Comparison of ENCODE assay signal across 1 cellular context in the genomic region with DNA sequence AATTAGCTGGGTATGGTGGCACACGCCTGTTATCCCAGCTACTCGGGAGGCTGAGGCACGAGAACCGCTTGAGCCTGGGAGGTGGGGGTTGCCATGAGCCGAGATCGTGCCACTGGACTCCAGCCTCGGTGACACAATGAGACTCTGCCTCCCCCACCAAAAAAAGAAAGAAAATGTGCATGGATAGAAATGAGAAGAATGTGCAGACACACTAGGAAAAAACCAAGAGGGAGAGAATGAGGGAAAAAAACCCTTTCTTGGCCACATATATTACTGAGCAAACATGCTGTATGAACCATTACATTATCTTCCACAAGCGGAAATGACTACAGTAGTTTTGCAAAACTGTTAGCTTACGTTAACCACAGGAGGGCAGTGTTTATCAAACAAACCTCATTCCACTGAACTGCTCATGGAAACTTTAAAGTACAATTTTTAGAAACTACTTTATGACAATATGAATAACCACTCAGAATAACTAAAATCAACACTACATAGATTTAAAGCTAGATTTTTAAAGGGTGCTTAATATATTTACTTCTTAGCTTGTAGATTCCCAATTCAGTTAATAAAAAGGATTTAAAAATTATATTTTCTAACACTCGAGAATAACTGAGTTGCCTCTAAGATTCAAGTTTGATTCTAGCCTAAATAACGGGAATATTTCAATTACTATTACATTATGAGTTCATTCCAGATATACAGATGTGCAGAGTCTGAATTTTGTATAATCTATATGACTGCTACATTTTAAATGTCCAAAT.
A peak's percentile ranks its signal among the peaks of the same experiment; 100 is the strongest.
TF ChIP-seq lines count a peak whose summit lies in the region.

No MANE protein-coding gene starts in this region.

TF ChIP-seq in K562, 482 proteins besides CTCF, POLR2A, EP300 and RAD21 (continued from another document and continues in another):
- TF ChIP-seq POLR2G (IDR thresholded peaks at IDR 0.05; ENCODE audit: low read depth, low read length) = 0 out of 2 replicates have a peak, but pooled peaks have one; percentile 29
- no peak for TF ChIP-seq BMI1 (IDR thresholded peaks at IDR 0.05; ENCODE audit: low read length)
- TF ChIP-seq TCF15 (CRISPR knock-in tag; IDR thresholded peaks at IDR 0.05) = no peak
- peak in 1 of 2 experiments; percentile 21; a peak in 1 of 4 replicates for TF ChIP-seq MAZ (CRISPR knock-in tag; conservative IDR thresholded peaks at IDR 0.05 in 1 of 2, IDR thresholded peaks at IDR 0.05 in 1 of 2)
- TF ChIP-seq EP400 (IDR thresholded peaks at IDR 0.05) = peak; percentile 86
- peak; percentile 75 for TF ChIP-seq ATF7 (IDR thresholded peaks at IDR 0.05)
- no peak for TF ChIP-seq XRCC4 (IDR thresholded peaks at IDR 0.05; ENCODE audit: extremely low read depth, insufficient read depth, insufficient read length)
- TF ChIP-seq, protein P1, sequence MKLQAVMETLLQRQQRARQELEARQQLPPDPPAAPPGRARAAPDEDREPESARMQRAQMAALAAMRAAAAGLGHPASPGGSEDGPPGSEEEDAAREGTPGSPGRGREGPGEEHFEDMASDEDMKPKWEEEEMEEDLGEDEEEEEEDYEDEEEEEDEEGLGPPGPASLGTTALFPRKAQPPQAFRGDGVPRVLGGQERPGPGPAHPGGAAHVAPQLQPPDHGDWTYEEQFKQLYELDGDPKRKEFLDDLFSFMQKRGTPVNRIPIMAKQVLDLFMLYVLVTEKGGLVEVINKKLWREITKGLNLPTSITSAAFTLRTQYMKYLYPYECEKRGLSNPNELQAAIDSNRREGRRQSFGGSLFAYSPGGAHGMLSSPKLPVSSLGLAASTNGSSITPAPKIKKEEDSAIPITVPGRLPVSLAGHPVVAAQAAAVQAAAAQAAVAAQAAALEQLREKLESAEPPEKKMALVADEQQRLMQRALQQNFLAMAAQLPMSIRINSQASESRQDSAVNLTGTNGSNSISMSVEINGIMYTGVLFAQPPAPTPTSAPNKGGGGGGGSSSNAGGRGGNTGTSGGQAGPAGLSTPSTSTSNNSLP (IDR thresholded peaks at IDR 0.05; ENCODE audit: borderline replicate concordance, low read depth, low read length) = 0 out of 2 replicates have a peak, but pooled peaks have one; percentile 67
- TF ChIP-seq DEAF1 (CRISPR knock-in tag; IDR thresholded peaks at IDR 0.05) = peak; percentile 59; the same call in 1 of the 2 replicates
- TF ChIP-seq MAFG (tag; conservative IDR thresholded peaks at IDR 0.05) = peak; percentile 34; the same call in 1 of the 2 replicates
- TF ChIP-seq ZNF24 (IDR thresholded peaks at IDR 0.05) = 0 out of 2 replicates have a peak, but pooled peaks have one; percentile 21
- TF ChIP-seq TGIF2 (CRISPR knock-in tag; IDR thresholded peaks at IDR 0.05) = no peak
- peak; percentile 49 for TF ChIP-seq HMBOX1 (IDR thresholded peaks at IDR 0.05)
- TF ChIP-seq GABPA (tag; conservative IDR thresholded peaks at IDR 0.05; ENCODE audit: low read depth) = peak; percentile 81
- no peak for TF ChIP-seq CHD1 (IDR thresholded peaks at IDR 0.05; ENCODE audit: low read length)
- TF ChIP-seq THAP7 (CRISPR knock-in tag; IDR thresholded peaks at IDR 0.05) = no peak
- peak; percentile 94 for TF ChIP-seq ZNF592 (IDR thresholded peaks at IDR 0.05)
- no peak for TF ChIP-seq KDM2B (CRISPR knock-in tag; IDR thresholded peaks at IDR 0.05)
- 0 out of 4 replicates have a peak, but pooled peaks of 1 of the 2 experiments have one; percentile 12 for TF ChIP-seq TEAD1 (CRISPR knock-in tag; IDR thresholded peaks at IDR 0.05)
- 0 out of 2 replicates have a peak, but pooled peaks have one; percentile 56 for TF ChIP-seq ADNP (tag; IDR thresholded peaks at IDR 0.05)
- TF ChIP-seq, protein P2, sequence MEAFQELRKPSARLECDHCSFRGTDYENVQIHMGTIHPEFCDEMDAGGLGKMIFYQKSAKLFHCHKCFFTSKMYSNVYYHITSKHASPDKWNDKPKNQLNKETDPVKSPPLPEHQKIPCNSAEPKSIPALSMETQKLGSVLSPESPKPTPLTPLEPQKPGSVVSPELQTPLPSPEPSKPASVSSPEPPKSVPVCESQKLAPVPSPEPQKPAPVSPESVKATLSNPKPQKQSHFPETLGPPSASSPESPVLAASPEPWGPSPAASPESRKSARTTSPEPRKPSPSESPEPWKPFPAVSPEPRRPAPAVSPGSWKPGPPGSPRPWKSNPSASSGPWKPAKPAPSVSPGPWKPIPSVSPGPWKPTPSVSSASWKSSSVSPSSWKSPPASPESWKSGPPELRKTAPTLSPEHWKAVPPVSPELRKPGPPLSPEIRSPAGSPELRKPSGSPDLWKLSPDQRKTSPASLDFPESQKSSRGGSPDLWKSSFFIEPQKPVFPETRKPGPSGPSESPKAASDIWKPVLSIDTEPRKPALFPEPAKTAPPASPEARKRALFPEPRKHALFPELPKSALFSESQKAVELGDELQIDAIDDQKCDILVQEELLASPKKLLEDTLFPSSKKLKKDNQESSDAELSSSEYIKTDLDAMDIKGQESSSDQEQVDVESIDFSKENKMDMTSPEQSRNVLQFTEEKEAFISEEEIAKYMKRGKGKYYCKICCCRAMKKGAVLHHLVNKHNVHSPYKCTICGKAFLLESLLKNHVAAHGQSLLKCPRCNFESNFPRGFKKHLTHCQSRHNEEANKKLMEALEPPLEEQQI (IDR thresholded peaks at IDR 0.05) = 0 out of 2 replicates have a peak, but pooled peaks have one; percentile 12
- peak in 1 of 2 experiments; percentile 45; a peak in 1 of 4 replicates for TF ChIP-seq FOXK2 (conservative IDR thresholded peaks at IDR 0.05 in 1 of 2, IDR thresholded peaks at IDR 0.05 in 1 of 2; ENCODE audit: low read depth in 2 of 2)
- TF ChIP-seq, protein P3, sequence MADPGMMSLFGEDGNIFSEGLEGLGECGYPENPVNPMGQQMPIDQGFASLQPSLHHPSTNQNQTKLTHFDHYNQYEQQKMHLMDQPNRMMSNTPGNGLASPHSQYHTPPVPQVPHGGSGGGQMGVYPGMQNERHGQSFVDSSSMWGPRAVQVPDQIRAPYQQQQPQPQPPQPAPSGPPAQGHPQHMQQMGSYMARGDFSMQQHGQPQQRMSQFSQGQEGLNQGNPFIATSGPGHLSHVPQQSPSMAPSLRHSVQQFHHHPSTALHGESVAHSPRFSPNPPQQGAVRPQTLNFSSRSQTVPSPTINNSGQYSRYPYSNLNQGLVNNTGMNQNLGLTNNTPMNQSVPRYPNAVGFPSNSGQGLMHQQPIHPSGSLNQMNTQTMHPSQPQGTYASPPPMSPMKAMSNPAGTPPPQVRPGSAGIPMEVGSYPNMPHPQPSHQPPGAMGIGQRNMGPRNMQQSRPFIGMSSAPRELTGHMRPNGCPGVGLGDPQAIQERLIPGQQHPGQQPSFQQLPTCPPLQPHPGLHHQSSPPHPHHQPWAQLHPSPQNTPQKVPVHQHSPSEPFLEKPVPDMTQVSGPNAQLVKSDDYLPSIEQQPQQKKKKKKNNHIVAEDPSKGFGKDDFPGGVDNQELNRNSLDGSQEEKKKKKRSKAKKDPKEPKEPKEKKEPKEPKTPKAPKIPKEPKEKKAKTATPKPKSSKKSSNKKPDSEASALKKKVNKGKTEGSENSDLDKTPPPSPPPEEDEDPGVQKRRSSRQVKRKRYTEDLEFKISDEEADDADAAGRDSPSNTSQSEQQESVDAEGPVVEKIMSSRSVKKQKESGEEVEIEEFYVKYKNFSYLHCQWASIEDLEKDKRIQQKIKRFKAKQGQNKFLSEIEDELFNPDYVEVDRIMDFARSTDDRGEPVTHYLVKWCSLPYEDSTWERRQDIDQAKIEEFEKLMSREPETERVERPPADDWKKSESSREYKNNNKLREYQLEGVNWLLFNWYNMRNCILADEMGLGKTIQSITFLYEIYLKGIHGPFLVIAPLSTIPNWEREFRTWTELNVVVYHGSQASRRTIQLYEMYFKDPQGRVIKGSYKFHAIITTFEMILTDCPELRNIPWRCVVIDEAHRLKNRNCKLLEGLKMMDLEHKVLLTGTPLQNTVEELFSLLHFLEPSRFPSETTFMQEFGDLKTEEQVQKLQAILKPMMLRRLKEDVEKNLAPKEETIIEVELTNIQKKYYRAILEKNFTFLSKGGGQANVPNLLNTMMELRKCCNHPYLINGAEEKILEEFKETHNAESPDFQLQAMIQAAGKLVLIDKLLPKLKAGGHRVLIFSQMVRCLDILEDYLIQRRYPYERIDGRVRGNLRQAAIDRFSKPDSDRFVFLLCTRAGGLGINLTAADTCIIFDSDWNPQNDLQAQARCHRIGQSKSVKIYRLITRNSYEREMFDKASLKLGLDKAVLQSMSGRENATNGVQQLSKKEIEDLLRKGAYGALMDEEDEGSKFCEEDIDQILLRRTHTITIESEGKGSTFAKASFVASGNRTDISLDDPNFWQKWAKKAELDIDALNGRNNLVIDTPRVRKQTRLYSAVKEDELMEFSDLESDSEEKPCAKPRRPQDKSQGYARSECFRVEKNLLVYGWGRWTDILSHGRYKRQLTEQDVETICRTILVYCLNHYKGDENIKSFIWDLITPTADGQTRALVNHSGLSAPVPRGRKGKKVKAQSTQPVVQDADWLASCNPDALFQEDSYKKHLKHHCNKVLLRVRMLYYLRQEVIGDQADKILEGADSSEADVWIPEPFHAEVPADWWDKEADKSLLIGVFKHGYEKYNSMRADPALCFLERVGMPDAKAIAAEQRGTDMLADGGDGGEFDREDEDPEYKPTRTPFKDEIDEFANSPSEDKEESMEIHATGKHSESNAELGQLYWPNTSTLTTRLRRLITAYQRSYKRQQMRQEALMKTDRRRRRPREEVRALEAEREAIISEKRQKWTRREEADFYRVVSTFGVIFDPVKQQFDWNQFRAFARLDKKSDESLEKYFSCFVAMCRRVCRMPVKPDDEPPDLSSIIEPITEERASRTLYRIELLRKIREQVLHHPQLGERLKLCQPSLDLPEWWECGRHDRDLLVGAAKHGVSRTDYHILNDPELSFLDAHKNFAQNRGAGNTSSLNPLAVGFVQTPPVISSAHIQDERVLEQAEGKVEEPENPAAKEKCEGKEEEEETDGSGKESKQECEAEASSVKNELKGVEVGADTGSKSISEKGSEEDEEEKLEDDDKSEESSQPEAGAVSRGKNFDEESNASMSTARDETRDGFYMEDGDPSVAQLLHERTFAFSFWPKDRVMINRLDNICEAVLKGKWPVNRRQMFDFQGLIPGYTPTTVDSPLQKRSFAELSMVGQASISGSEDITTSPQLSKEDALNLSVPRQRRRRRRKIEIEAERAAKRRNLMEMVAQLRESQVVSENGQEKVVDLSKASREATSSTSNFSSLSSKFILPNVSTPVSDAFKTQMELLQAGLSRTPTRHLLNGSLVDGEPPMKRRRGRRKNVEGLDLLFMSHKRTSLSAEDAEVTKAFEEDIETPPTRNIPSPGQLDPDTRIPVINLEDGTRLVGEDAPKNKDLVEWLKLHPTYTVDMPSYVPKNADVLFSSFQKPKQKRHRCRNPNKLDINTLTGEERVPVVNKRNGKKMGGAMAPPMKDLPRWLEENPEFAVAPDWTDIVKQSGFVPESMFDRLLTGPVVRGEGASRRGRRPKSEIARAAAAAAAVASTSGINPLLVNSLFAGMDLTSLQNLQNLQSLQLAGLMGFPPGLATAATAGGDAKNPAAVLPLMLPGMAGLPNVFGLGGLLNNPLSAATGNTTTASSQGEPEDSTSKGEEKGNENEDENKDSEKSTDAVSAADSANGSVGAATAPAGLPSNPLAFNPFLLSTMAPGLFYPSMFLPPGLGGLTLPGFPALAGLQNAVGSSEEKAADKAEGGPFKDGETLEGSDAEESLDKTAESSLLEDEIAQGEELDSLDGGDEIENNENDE (IDR thresholded peaks at IDR 0.05; ENCODE audit: low read depth, low read length) = no peak
- TF ChIP-seq POLR2H (tag; IDR thresholded peaks at IDR 0.05; ENCODE audit: low read depth) = peak; percentile 53; the same call in 1 of the 2 replicates
